ENCODE assay signal across 8 cellular contexts in the genomic region with DNA sequence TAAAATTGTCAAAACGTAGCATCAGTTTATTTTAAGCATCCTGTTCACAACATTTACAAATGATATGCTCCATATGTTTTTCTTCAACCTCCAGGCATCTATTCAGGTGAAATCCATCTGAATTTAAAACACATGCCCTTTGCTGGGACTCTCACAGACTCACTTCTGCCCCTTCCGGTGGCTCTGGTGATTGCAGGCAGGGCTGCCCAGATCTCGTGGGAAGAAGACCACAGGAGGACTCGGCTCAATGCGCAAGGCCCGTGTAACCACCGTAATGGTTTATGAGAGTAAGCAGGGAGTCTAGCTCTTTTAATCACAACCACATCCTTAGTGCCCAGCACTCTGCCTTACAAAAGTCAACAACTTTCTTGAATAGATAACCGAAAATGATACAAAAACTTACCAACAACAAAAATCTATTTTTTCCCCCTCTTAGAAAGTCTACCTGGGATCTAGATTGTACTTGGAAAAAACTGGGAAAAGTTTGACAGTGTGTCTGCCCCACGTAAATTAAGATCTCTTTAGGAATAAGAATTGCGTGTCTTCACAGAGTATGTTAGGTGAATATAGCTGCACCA.
DNase-seq lines count a peak whose midpoint lies in the region; ATAC-seq, FAIRE-seq and TF ChIP-seq lines count a peak whose summit lies in the region.

No MANE protein-coding gene starts in this region.

- H3K4me1 ChIP-seq in gastroesophageal sphincter: no peaks in the 10 kb centered on the region

- no peak for TF ChIP-seq EP300 in gastroesophageal sphincter (IDR thresholded peaks at IDR 0.05)

- no peaks in the 10 kb centered on the region for H3K9me3 ChIP-seq in gastroesophageal sphincter

- DNase-seq in ELR (ENCODE audit: low read depth) (peak; percentile 51), H54 (ENCODE audit: insufficient read length, low spot score) (peak; percentile 15), NCI-H226 (peak; percentile 3), activated T-cell treated with anti-CD3 and anti-CD28 coated beads for 1 hour (ENCODE audit: low read depth) (peak; percentile 22), retina (peak; percentile 40)
- no peak for DNase-seq in central memory CD4-positive, alpha-beta T cell

- peak; percentile 19 to 61 (median 29) for TF ChIP-seq CTCF in gastroesophageal sphincter (IDR thresholded peaks at IDR 0.05)

- no peak for FAIRE-seq in H54 (lab: Jason Lieb, UNC)

- ATAC-seq in gastroesophageal sphincter (no peak), GM21786 (IDR thresholded peaks at IDR 0.05; ENCODE audit: unreplicated experiment) (no peak)

- no peaks in the 10 kb centered on the region for H3K27me3 ChIP-seq in gastroesophageal sphincter

- TF ChIP-seq POLR2A in H54 (IDR thresholded peaks at IDR 0.05; ENCODE audit: low read depth, low read length) (no peak), gastroesophageal sphincter (IDR thresholded peaks at IDR 0.05) (no peak)

- H3K4me3 ChIP-seq in gastroesophageal sphincter: no peak overlapping the region

- WGBS in gastroesophageal sphincter (ENCODE audit: low coverage in 1 of 2), 2 donors: 69 to 78% methylated on average over 3 to 7 of the region's 10 CpGs

- H3K27ac ChIP-seq in gastroesophageal sphincter: no peak overlapping the region

- H3K36me3 ChIP-seq in gastroesophageal sphincter: peaks cover 0 to 12% of the 10 kb centered on the region in 2 donors
